8 cellular contexts compared by ENCODE assay signal in the genomic region with DNA sequence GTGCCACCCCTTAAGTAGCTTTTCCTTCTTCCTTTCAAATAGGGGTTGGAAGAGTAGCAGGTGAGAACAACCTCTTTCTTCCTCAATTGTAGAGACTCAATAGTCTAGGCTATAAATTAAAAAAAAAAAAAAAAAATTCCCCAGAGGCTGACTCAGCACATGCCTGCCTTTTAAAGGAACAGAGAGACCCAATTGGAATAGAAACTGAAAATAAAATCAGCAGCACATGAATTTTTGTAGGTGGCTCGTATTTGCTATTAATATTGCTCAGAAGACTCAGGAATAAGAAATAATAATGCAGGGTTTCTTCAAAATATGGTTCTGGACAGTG. TPM values are rescaled to one million over a fixed set of nuclear protein-coding genes. Genes with fewer than 3 reads are reported as not detected.
DNase-seq lines count a peak whose midpoint lies in the region; ATAC-seq, FAIRE-seq and TF ChIP-seq lines count a peak whose summit lies in the region.

No MANE protein-coding gene starts in this region.

- H3K36me3 Mint-ChIP-seq in mesothelial cell of epicardium, result no peaks in the 10 kb centered on the region

- ATAC-seq in GM18861 (IDR thresholded peaks at IDR 0.05; ENCODE audit: unreplicated experiment), result peak; percentile 31
- ATAC-seq in K562, result peak; percentile 27; the same call in 2 of the 3 replicates
- no peak for ATAC-seq in GM19455 (IDR thresholded peaks at IDR 0.05; ENCODE audit: unreplicated experiment)

- POLR2A ChIA-PET in K562 (lab: Yijun Ruan, JAX), result interaction anchor here (0.5 to 10.0 kb wide), 8 partner anchors 10 to 102 kb away, joined by 3 to 125 read pairs (median 4); a partner anchor contains a TSS

- no peak for TF ChIP-seq EP300 in K562 (IDR thresholded peaks at IDR 0.05; ENCODE audit: low read length)
- TF ChIP-seq EP300 in ovary (IDR thresholded peaks at IDR 0.05), result no peak

- H2AFZ ChIP-seq in K562 (ENCODE audit: low read depth, low read length), result no peak overlapping the region

- H3K9me3 Mint-ChIP-seq in mesothelial cell of epicardium, result no peaks in the 10 kb centered on the region

- peaks cover 69% of the 10 kb centered on the region for H3K4me1 Mint-ChIP-seq in mesothelial cell of epicardium

- H3K27ac ChIP-seq in K562 (ENCODE audit: extremely low read depth, low read depth, low read length), result peak overlapping the region; percentile 82
- H3K27ac ChIP-seq in ovary, result no peak overlapping the region

- peaks cover 97% of the 10 kb centered on the region for H3K79me2 ChIP-seq in K562 (ENCODE audit: control insufficient read depth, insufficient read depth, low read length)

- TF ChIP-seq CTCF in K562 (IDR thresholded peaks at IDR 0.05 in 2 of 3, conservative IDR thresholded peaks at IDR 0.05 in 1 of 3; ENCODE audit: insufficient read depth in 2 of 3, low read depth in 1 of 3, low read length in 3 of 3) (no peak), mesothelial cell of epicardium (IDR thresholded peaks at IDR 0.05; ENCODE audit: unreplicated experiment) (no peak), ovary (IDR thresholded peaks at IDR 0.05) (no peak)

- WGBS in K562 (ENCODE audit: insufficient coverage, low coverage, missing lambda C conversion rate), result 0% methylated on average over 1 of the region's 1 CpG
- 0% methylated on average over 1 of the region's 1 CpG for WGBS in ovary, 3 donors

- H3K4me2 ChIP-seq in K562 (ENCODE audit: insufficient read depth, low read length), result peak overlapping the region; percentile 59

- no peak overlapping the region for H3K4me3 Mint-ChIP-seq in mesothelial cell of epicardium

- peak overlapping the region; percentile 87 for H3K27ac Mint-ChIP-seq in mesothelial cell of epicardium

- H4K20me1 ChIP-seq in K562 (replicated peaks; ENCODE audit: control insufficient read depth, insufficient read depth, low read length), result peaks cover 10% of the 10 kb centered on the region; the same call in 1 of the 2 replicates

- H3K9me3 ChIP-seq in K562 (replicated peaks; ENCODE audit: control insufficient read depth, insufficient read depth, low read depth, low read length) (no peaks in the 10 kb centered on the region), ovary (no peaks in the 10 kb centered on the region)

- H3K9me1 ChIP-seq in K562 (ENCODE audit: control insufficient read depth, insufficient read depth, low read length), result no peaks in the 10 kb centered on the region

- BruUV-seq in K562 (replicated peaks; lab: Mats Ljungman, UMichigan), result no TSS peak

- CTCF ChIA-PET in K562 (lab: Yijun Ruan, JAX; ENCODE audit: low intra/inter-chr PET ratio), result no interaction called here

- in situ Hi-C loops in K562 (cut with MboI), result no loop called here

- peak overlapping the region in 1 of 2 experiments; percentile 22; a peak in 2 of 4 replicates for H3K9ac ChIP-seq in K562 (ENCODE audit: insufficient read depth in 1 of 2, low read depth in 2 of 2, low read length in 2 of 2)

- no peak for TF ChIP-seq RAD21 in K562 (CRISPR knock-in tag; conservative IDR thresholded peaks at IDR 0.05 in 1 of 2, IDR thresholded peaks at IDR 0.05 in 1 of 2)

- H3K4me1 ChIP-seq in K562 (replicated peaks in 1 of 2; ENCODE audit: control insufficient read depth in 2 of 2, insufficient read depth in 2 of 2, low read length in 2 of 2), result peaks cover 21 to 80% of the 10 kb centered on the region in 2 experiments
- H3K4me1 ChIP-seq in ovary (ENCODE audit: insufficient read depth), result peaks cover 21% of the 10 kb centered on the region

- no peak for TF ChIP-seq POLR2A in K562 (conservative IDR thresholded peaks at IDR 0.05)
- TF ChIP-seq POLR2A in ovary (IDR thresholded peaks at IDR 0.05), result no peak

- DNase-seq in LHCN-M2 (ENCODE audit: low read depth) (peak; percentile 60), K562 (ENCODE audit: extremely low read depth in 1 of 4, low spot score in 3 of 4) (no peak), mesothelial cell of epicardium (ENCODE audit: low spot score in 2 of 2, unreplicated experiment in 2 of 2) (no peak), mucosa of gallbladder (ENCODE audit: low spot score) (no peak), iPS-NIHi11 (ENCODE audit: low spot score) (no peak), ovary (no peak)

- H3K36me3 ChIP-seq in K562 (ENCODE audit: control insufficient read depth, insufficient read depth, low read length) (peaks cover 2% of the 10 kb centered on the region; the same call in 2 of the 3 replicates), ovary (no peaks in the 10 kb centered on the region)

- FAIRE-seq in K562 (lab: Jason Lieb, UNC), result no peak

- H3K4me3 ChIP-seq in K562 (no peak overlapping the region), ovary (no peak overlapping the region)

- H3K27me3 ChIP-seq in K562 (ENCODE audit: control insufficient read depth in 2 of 2, insufficient read depth in 2 of 2, low read length in 2 of 2) (no peaks in the 10 kb centered on the region), ovary (no peaks in the 10 kb centered on the region)

- intact Hi-C loops in K562 (cut with micrococcal nuclease) (loop anchor here (2.0 kb wide), 1 partner anchor 15 kb away; no protein-coding TSS in a partner anchor), ovary (cut with DNase I) (no loop called here)

- H3K27me3 Mint-ChIP-seq in mesothelial cell of epicardium (ENCODE audit: low read depth), result no peaks in the 10 kb centered on the region

TF ChIP-seq in K562, 482 proteins besides CTCF, POLR2A, EP300 and RAD21 (continues in another document):
- TF ChIP-seq NFE2 (IDR thresholded peaks at IDR 0.05; ENCODE audit: low read depth) (peak; percentile 79), C11orf30 (IDR thresholded peaks at IDR 0.05; ENCODE audit: low read depth) (peak; percentile 96), DPF2 (IDR thresholded peaks at IDR 0.05) (peak; percentile 29; the same call in 1 of the 2 replicates), OTX1 (CRISPR knock-in tag; IDR thresholded peaks at IDR 0.05) (no peak), JUND (IDR thresholded peaks at IDR 0.05; ENCODE audit: borderline replicate concordance, low read depth, low read length) (peak; percentile 26; the same call in 1 of the 2 replicates), JUND (tag; IDR thresholded peaks at IDR 0.05; ENCODE audit: borderline replicate concordance, low read depth, low read length) (no peak), ZNF24 (IDR thresholded peaks at IDR 0.05) (no peak), ZNF707 (CRISPR knock-in tag; conservative IDR thresholded peaks at IDR 0.05) (no peak), MAFK (IDR thresholded peaks at IDR 0.05; ENCODE audit: low read length) (peak; percentile 87), SMAD2 (IDR thresholded peaks at IDR 0.05; ENCODE audit: low read depth, low read length) (no peak), MAFF (IDR thresholded peaks at IDR 0.05; ENCODE audit: low read length) (peak; percentile 89), NCOA6 (IDR thresholded peaks at IDR 0.05) (no peak), ERF (CRISPR knock-in tag; IDR thresholded peaks at IDR 0.05) (no peak), FOSL1 (tag; conservative IDR thresholded peaks at IDR 0.05) (peak; percentile 40; the same call in 1 of the 2 replicates), TEAD4 (IDR thresholded peaks at IDR 0.05; ENCODE audit: low read length) (no peak), TEAD4 (CRISPR knock-in tag; IDR thresholded peaks at IDR 0.05; ENCODE audit: borderline replicate concordance) (no peak), ZNF75A (CRISPR knock-in tag; IDR thresholded peaks at IDR 0.05) (no peak), NR4A1 (CRISPR knock-in tag; IDR thresholded peaks at IDR 0.05) (no peak), NR4A1 (tag; IDR thresholded peaks at IDR 0.05) (no peak), ZNF384 (IDR thresholded peaks at IDR 0.05; ENCODE audit: low read depth, low read length) (peak; percentile 95), ZNF253 (CRISPR knock-in tag; conservative IDR thresholded peaks at IDR 0.05) (no peak), ZNF41 (CRISPR knock-in tag; conservative IDR thresholded peaks at IDR 0.05) (no peak), POU5F1 (IDR thresholded peaks at IDR 0.05; ENCODE audit: borderline replicate concordance, low read depth, low read length, partially characterized antibody) (no peak), ZFP1 (CRISPR knock-in tag; IDR thresholded peaks at IDR 0.05) (no peak)
- TF ChIP-seq, protein P1, sequence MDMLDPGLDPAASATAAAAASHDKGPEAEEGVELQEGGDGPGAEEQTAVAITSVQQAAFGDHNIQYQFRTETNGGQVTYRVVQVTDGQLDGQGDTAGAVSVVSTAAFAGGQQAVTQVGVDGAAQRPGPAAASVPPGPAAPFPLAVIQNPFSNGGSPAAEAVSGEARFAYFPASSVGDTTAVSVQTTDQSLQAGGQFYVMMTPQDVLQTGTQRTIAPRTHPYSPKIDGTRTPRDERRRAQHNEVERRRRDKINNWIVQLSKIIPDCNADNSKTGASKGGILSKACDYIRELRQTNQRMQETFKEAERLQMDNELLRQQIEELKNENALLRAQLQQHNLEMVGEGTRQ (CRISPR knock-in tag; IDR thresholded peaks at IDR 0.05), result no peak

RNA-seq across cellular contexts. Expression of a gene that starts 19.3 kb away (rescaled TPM):
- total RNA-seq in LHCN-M2 (2014; rRNA removed) (29.7 and 37.4 TPM in 2 replicates), K562 (2014; rRNA removed) (26.0 and 26.7 TPM in 2 replicates), K562 (2014; rRNA removed; fragmentation: Illumina TruSeq; extraction: Trizol) (44.6 and 46.7 TPM in 2 replicates), K562 (2015; rRNA removed; fragmentation: Illumina TruSeq; extraction: Trizol) (38.6 and 39.6 TPM in 2 replicates), K562 (2021) (86.0 and 95.6 TPM in 2 replicates), mesothelial cell of epicardium (76.0 to 78.6 TPM (median 76.7 TPM) in 3 replicates), mucosa of gallbladder (83.2 TPM), ovary (10 to 100 TPM; 24.8 to 41.8 (median 35.6) TPM)
- polyA plus RNA-seq in LHCN-M2 (2012), result 27.1 TPM
- total RNA-seq in K562 (2011; cell fraction: chromatin; rRNA removed; ENCODE audit: low replicate concordance), result 9.4 and 30.0 TPM in 2 replicates
- total RNA-seq in K562 (2011; cell fraction: nucleolus; rRNA removed), result 7.2 and 9.3 TPM in 2 replicates
- total RNA-seq in K562 (2011; cell fraction: nucleoplasm; rRNA removed), result 10.3 and 14.0 TPM in 2 replicates
- polyA plus RNA-seq in K562 (2011; rRNA removed) (17.3 and 26.4 TPM in 2 replicates), K562 (2014; fragmentation: Illumina TruSeq; extraction: Trizol) (101 and 127 TPM in 2 replicates), K562 (2014; fragmentation: Nextera tagmentation; extraction: Ambion mirVana) (10 to 100 TPM; 29.2 to 38.2 TPM), K562 (2014; rRNA removed) (40.9 and 50.4 TPM in 2 replicates), ovary (10 to 100 TPM; 20.9 to 48.4 TPM)
- 6.0 and 13.1 TPM in 2 replicates for polyA plus RNA-seq in K562 (2011; cell fraction: cytosol; rRNA removed)
- 16.4 and 19.7 TPM in 2 replicates for polyA plus RNA-seq in K562 (2011; cell fraction: nucleus; rRNA removed)
- polyA plus RNA-seq in K562 (2012), result 68.8 and 90.2 TPM in 2 replicates
- polyA minus RNA-seq in K562 (2011; rRNA and poly(A)+ RNA removed), result 30.9 and 35.0 TPM in 2 replicates
- 43.7 and 44.8 TPM in 2 replicates for polyA minus RNA-seq in K562 (2011; cell fraction: cytosol; rRNA and poly(A)+ RNA removed)
- polyA minus RNA-seq in K562 (2011; cell fraction: nucleus; rRNA and poly(A)+ RNA removed), result 9.3 and 13.1 TPM in 2 replicates
